In the genomic region with DNA sequence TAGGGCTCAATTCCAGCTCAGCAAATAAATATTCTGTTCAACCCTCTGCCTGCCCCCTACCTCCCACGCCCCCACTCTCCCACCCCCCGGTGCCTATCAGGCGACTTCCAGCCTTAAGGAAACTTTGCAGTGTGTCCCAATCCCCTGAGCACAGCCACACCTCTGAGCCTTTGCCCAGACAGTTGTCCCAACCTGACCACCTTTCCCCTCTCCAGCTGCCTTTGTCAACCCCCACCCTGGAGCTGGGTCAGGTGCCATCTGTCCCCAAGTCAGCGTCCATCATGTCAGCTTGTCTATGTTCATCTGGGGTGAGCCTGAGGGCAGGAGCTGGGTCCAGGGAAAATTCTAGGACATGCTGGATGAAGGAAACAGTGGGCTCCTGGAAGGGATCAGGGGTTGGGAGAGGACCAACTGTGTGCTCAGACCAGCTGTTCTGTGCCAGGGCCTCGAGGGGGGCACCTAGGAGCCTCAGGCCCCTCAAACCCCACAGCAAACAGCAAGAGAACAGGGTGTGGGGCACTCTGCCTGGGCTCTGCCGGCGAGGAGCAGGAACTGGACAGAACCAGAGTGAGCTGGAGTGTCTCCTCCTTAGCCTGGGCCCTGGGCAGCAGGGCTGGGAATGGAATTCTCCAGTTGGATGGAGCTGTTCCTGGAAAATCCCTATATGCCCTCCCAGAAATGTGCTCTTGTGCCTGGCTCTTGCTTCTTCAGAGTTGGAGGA, we compare ENCODE assay signal across 11 cellular contexts. TPM values are rescaled to one million over a fixed set of nuclear protein-coding genes. Genes with fewer than 3 reads are reported as not detected.
DNase-seq lines count a peak whose midpoint lies in the region; ATAC-seq, FAIRE-seq and TF ChIP-seq lines count a peak whose summit lies in the region.
"Had no signal": no experiment of that assay in that cellular context is flagged by ENCODE, and none has a peak within 500 bp of the region (broad histone marks: within the 10 kb centered on the region; RNA-seq: fewer than 3 reads in every experiment).

No MANE protein-coding gene starts in this region.

- no peaks in the 10 kb centered on the region for H3K36me3 Mint-ChIP-seq in chondrocyte (ENCODE audit: low read depth)
- H3K36me3 Mint-ChIP-seq in activated CD4-positive, alpha-beta T cell treated with anti-CD3 and anti-CD28 coated beads, Interleukin-2, amount 10 ng/mL, durations not matched to agents 24 days and 14 days (ENCODE audit: low read depth) = no peaks in the 10 kb centered on the region

- FAIRE-seq in D721Med (lab: Jason Lieb, UNC) = no peak

- H3K9me3 ChIP-seq in HEK293 (ENCODE audit: control insufficient read depth, insufficient read depth, low read depth, low read length) (no peaks in the 10 kb centered on the region), lung (ENCODE audit: control insufficient read depth in 2 of 2, insufficient read depth in 1 of 2, low read length in 1 of 2) (no peaks in the 10 kb centered on the region), smooth muscle cell (replicated peaks; ENCODE audit: low read depth) (no peaks in the 10 kb centered on the region)

- peak overlapping the region; percentile 67 for H3K4me2 ChIP-seq in smooth muscle cell

- H3K36me3 ChIP-seq in HEK293 (ENCODE audit: control insufficient read depth in 2 of 2, insufficient read depth in 1 of 2, low read length in 2 of 2) (no peaks in the 10 kb centered on the region), lung (ENCODE audit: control insufficient read depth in 2 of 2, insufficient read depth in 2 of 2, low read length in 2 of 2) (no peaks in the 10 kb centered on the region), smooth muscle cell (ENCODE audit: low read depth) (no peaks in the 10 kb centered on the region)

- H3K4me3 Mint-ChIP-seq in chondrocyte (ENCODE audit: unreplicated experiment) = no peak overlapping the region
- H3K4me3 Mint-ChIP-seq in activated CD4-positive, alpha-beta T cell treated with anti-CD3 and anti-CD28 coated beads, Interleukin-2, amount 10 ng/mL, durations not matched to agents 24 days and 14 days = no peak overlapping the region
- H3K4me3 Mint-ChIP-seq: CD4-positive, alpha-beta T cell had no signal

- H2AFZ ChIP-seq in smooth muscle cell (ENCODE audit: low read depth) = no peak overlapping the region

- peak; percentile 76 for DNase-seq in chondrocyte (ENCODE audit: low spot score)
- DNase-seq in lung (ENCODE audit: low spot score) = no peak
- no peak for DNase-seq in smooth muscle cell (lab: John Stamatoyannopoulos, UW; ENCODE audit: unreplicated experiment)
- DNase-seq in activated CD4-positive, alpha-beta T cell treated with anti-CD3 and anti-CD28 coated beads, Interleukin-2, amount 10 ng/mL, durations not matched to agents 24 days and 14 days = no peak
- no peak for DNase-seq in NCI-H345 treated with DMSO at 0.1 percent for 48 hours (lab: John Stamatoyannopoulos, UW; ENCODE audit: unreplicated experiment)
- DNase-seq in D721Med (ENCODE audit: insufficient read length, low spot score) = no peak
- DNase-seq: CD4-positive, alpha-beta T cell; KBM-7 had no signal

- H3K4me1 ChIP-seq in HEK293 (ENCODE audit: control insufficient read depth, insufficient read depth, low read length) (peaks cover 17% of the 10 kb centered on the region), lung (ENCODE audit: control insufficient read depth in 2 of 2, insufficient read depth in 2 of 2, low read length in 2 of 2) (peaks cover 0 to 22% of the 10 kb centered on the region in 2 donors), smooth muscle cell (ENCODE audit: low read depth) (peaks cover 10% of the 10 kb centered on the region)

- peak overlapping the region; percentile 37 for H3K27ac Mint-ChIP-seq in chondrocyte (ENCODE audit: unreplicated experiment)
- no peak overlapping the region for H3K27ac Mint-ChIP-seq in activated CD4-positive, alpha-beta T cell treated with anti-CD3 and anti-CD28 coated beads, Interleukin-2, amount 10 ng/mL, durations not matched to agents 24 days and 14 days
- H3K27ac Mint-ChIP-seq: CD4-positive, alpha-beta T cell had no signal

- H4K20me1 ChIP-seq in smooth muscle cell (ENCODE audit: low read depth) = no peaks in the 10 kb centered on the region

- WGBS in lung, 2 donors = 60 to 69% methylated on average over 7 of the region's 7 CpGs
- 60% methylated on average over 7 of the region's 7 CpGs for WGBS in smooth muscle cell (ENCODE audit: low lambda C conversion rate)

- POLR2A ChIA-PET in HEK293 (lab: Yijun Ruan, JAX) = interaction anchor here (1.3 to 2.0 kb wide), 3 partner anchors 20 to 43 kb away, joined by 5 to 8 read pairs (median 8); a partner anchor contains a TSS

- intact Hi-C loops in activated CD4-positive, alpha-beta T cell treated with anti-CD3 and anti-CD28 coated beads, Interleukin-2, amount 10 ng/mL, durations not matched to agents 24 days and 14 days (cut with micrococcal nuclease) = no loop called here

- no peak for TF ChIP-seq CTCF in HEK293 (tag by site-specific recombination; IDR thresholded peaks at IDR 0.05)
- no peak for TF ChIP-seq CTCF in chondrocyte (IDR thresholded peaks at IDR 0.05)
- TF ChIP-seq CTCF in lung (IDR thresholded peaks at IDR 0.05; ENCODE audit: control extremely low read depth, extremely low read depth) = no peak
- no peak for TF ChIP-seq CTCF in smooth muscle cell (IDR thresholded peaks at IDR 0.05; ENCODE audit: borderline replicate concordance, insufficient read depth, poor library complexity, severe bottlenecking)
- TF ChIP-seq CTCF in D721Med (IDR thresholded peaks at IDR 0.05; ENCODE audit: insufficient read depth, missing control alignments) = no peak

- peaks cover 11% of the 10 kb centered on the region for H3F3A ChIP-seq in smooth muscle cell (ENCODE audit: low read depth)

- ATAC-seq in lung (ENCODE audit: insufficient read depth, low FRiP score) (no peak), GM19463 (IDR thresholded peaks at IDR 0.05; ENCODE audit: unreplicated experiment) (no peak)

- peak overlapping the region; percentile 39 for H3K9ac ChIP-seq in smooth muscle cell (ENCODE audit: low read depth)

- H3K27me3 ChIP-seq in lung (ENCODE audit: control insufficient read depth, insufficient read depth) = no peaks in the 10 kb centered on the region
- H3K27me3 ChIP-seq in smooth muscle cell (ENCODE audit: low read depth) = no peaks in the 10 kb centered on the region

- no peaks in the 10 kb centered on the region for H3K27me3 Mint-ChIP-seq in chondrocyte (ENCODE audit: low read depth)
- H3K27me3 Mint-ChIP-seq in activated CD4-positive, alpha-beta T cell treated with anti-CD3 and anti-CD28 coated beads, Interleukin-2, amount 10 ng/mL, durations not matched to agents 24 days and 14 days = no peaks in the 10 kb centered on the region
- H3K27me3 Mint-ChIP-seq: CD4-positive, alpha-beta T cell had no signal

- no peak overlapping the region for H3K27ac ChIP-seq in HEK293 (ENCODE audit: extremely low read depth, low read depth, low read length)
- peak overlapping the region; percentile 59 to 89 for H3K27ac ChIP-seq in lung (ENCODE audit: low read depth in 1 of 2, low read length in 1 of 2)
- H3K27ac ChIP-seq in smooth muscle cell (ENCODE audit: low read depth) = peak overlapping the region; percentile 65

- H3K4me1 Mint-ChIP-seq in chondrocyte (ENCODE audit: low read depth) = peaks cover 56% of the 10 kb centered on the region
- peaks cover 2% of the 10 kb centered on the region for H3K4me1 Mint-ChIP-seq in activated CD4-positive, alpha-beta T cell treated with anti-CD3 and anti-CD28 coated beads, Interleukin-2, amount 10 ng/mL, durations not matched to agents 24 days and 14 days

- H3K79me2 ChIP-seq in smooth muscle cell (ENCODE audit: low read depth) = no peaks in the 10 kb centered on the region

- no peaks in the 10 kb centered on the region for H3K9me3 Mint-ChIP-seq in chondrocyte (ENCODE audit: low read depth)
- H3K9me3 Mint-ChIP-seq in activated CD4-positive, alpha-beta T cell treated with anti-CD3 and anti-CD28 coated beads, Interleukin-2, amount 10 ng/mL, durations not matched to agents 24 days and 14 days = no peaks in the 10 kb centered on the region
- H3K9me3 Mint-ChIP-seq: CD4-positive, alpha-beta T cell had no signal

- H3K4me3 ChIP-seq in HEK293 (ENCODE audit: low read depth, low read length) (no peak overlapping the region), lung (no peak overlapping the region), smooth muscle cell (no peak overlapping the region)

- CTCF ChIA-PET in HEK293 (lab: Yijun Ruan, JAX) = interaction anchor here (0.6 to 17.9 kb wide), 8 partner anchors 9 to 543 kb away, joined by 3 to 268 read pairs (median 4); a partner anchor contains a TSS

TF ChIP-seq in HEK293, 187 proteins besides CTCF, POLR2A, EP300 and RAD21 (continues in another document):
- no peak for TF ChIP-seq ZNF311 (tag by site-specific recombination; IDR thresholded peaks at IDR 0.05; ENCODE audit: borderline replicate concordance)

RNA-seq across cellular contexts. Expression of a gene that starts 17.8 kb away (rescaled TPM):
- total RNA-seq in chondrocyte (not detected in 3 replicates), lung (1 to 10 TPM in 1 of 2 donors, under 1 TPM in 1; 0.64 to 1.7 TPM), smooth muscle cell (not detected in 2 replicates)
- polyA plus RNA-seq in lung (under 1 TPM in 1 of 2 donors, not detected in 1; 0.25 TPM), smooth muscle cell (not detected in 2 replicates)
- not detected in 2 replicates for total RNA-seq in activated CD4-positive, alpha-beta T cell treated with anti-CD3 and anti-CD28 coated beads, Interleukin-2, amount 10 ng/mL, durations not matched to agents 24 days and 14 days
- total RNA-seq: CD4-positive, alpha-beta T cell; dermis microvascular lymphatic vessel endothelial cell had no signal

RNA-seq across cellular contexts. Expression of a gene that starts 20.6 kb away (rescaled TPM):
- total RNA-seq in chondrocyte = 8.5 to 9.2 TPM (median 9.0 TPM) in 3 replicates
- total RNA-seq in lung = 10 to 100 TPM; 21.3 to 23.0 TPM
- polyA plus RNA-seq in lung = 1 to 10 TPM; 4.5 to 4.9 TPM
- 3.2 and 5.7 TPM in 2 replicates for total RNA-seq in smooth muscle cell
- 1.1 and 1.5 TPM in 2 replicates for polyA plus RNA-seq in smooth muscle cell
- 48.0 and 51.8 TPM in 2 replicates for total RNA-seq in activated CD4-positive, alpha-beta T cell treated with anti-CD3 and anti-CD28 coated beads, Interleukin-2, amount 10 ng/mL, durations not matched to agents 24 days and 14 days

RNA-seq across cellular contexts. Expression of a gene that starts 24.5 kb away (rescaled TPM):
- total RNA-seq in chondrocyte (0.75 to 6.5 TPM (median 4.4 TPM) in 3 replicates), lung (10 to 100 TPM; 35.4 to 36.0 TPM), smooth muscle cell (7.6 and 11.7 TPM in 2 replicates)
- polyA plus RNA-seq in lung (10 to 100 TPM; 31.8 to 42.3 TPM), smooth muscle cell (27.5 and 37.5 TPM in 2 replicates)
- 1.3 TPM in 2 replicates for total RNA-seq in activated CD4-positive, alpha-beta T cell treated with anti-CD3 and anti-CD28 coated beads, Interleukin-2, amount 10 ng/mL, durations not matched to agents 24 days and 14 days

RNA-seq across cellular contexts. Expression of a gene that starts 33.3 kb away (rescaled TPM):
- 55.9 to 64.9 TPM (median 61.3 TPM) in 3 replicates for total RNA-seq in chondrocyte
- 10 to 100 TPM; 48.8 to 79.7 TPM for total RNA-seq in lung
- 100 to 1,000 TPM; 238 to 257 TPM for polyA plus RNA-seq in lung
- 114 and 141 TPM in 2 replicates for total RNA-seq in smooth muscle cell
- polyA plus RNA-seq in smooth muscle cell = 173 and 176 TPM in 2 replicates
- total RNA-seq in activated CD4-positive, alpha-beta T cell treated with anti-CD3 and anti-CD28 coated beads, Interleukin-2, amount 10 ng/mL, durations not matched to agents 24 days and 14 days = 170 and 176 TPM in 2 replicates

RNA-seq across cellular contexts. Expression of a gene that starts 34.4 kb away (rescaled TPM):
- total RNA-seq in chondrocyte (25.2 to 27.9 TPM (median 26.0 TPM) in 3 replicates), lung (10 to 100 TPM; 24.6 to 51.0 TPM), smooth muscle cell (12.1 and 15.7 TPM in 2 replicates)
- polyA plus RNA-seq in lung (10 to 100 TPM; 26.0 to 26.3 TPM), smooth muscle cell (26.9 and 34.3 TPM in 2 replicates)
- total RNA-seq in activated CD4-positive, alpha-beta T cell treated with anti-CD3 and anti-CD28 coated beads, Interleukin-2, amount 10 ng/mL, durations not matched to agents 24 days and 14 days = 30.6 and 33.6 TPM in 2 replicates
